8 cellular contexts compared by ENCODE assay signal in genomic region chr10:31490858-31491504, GRCh38.
DNase-seq lines count a peak whose midpoint lies in the region; ATAC-seq and TF ChIP-seq lines count a peak whose summit lies in the region.

No MANE protein-coding gene starts in this region.

- intact Hi-C loops in testis (cut with DNase I; ENCODE audit: low total_unique reads), result no loop called here

- ATAC-seq in HG03571 (IDR thresholded peaks at IDR 0.05; ENCODE audit: unreplicated experiment) (no peak), GM21447 (IDR thresholded peaks at IDR 0.05; ENCODE audit: unreplicated experiment) (no peak)

- DNase-seq in SKM-1 (lab: John Stamatoyannopoulos, UW; ENCODE audit: unreplicated experiment) (peak; percentile 8), SKM-1 treated with dmso at 0.1 percent for 144 hours (lab: John Stamatoyannopoulos, UW; ENCODE audit: unreplicated experiment) (no peak), HT1080 (ENCODE audit: low read depth) (peak; percentile 49), right atrium auricular region (ENCODE audit: low spot score) (no peak), testis (peak; percentile 26)

- H3K4me1 ChIP-seq in right atrium auricular region (no peaks in the 10 kb centered on the region), testis (no peaks in the 10 kb centered on the region)

- H3K9me3 ChIP-seq in right atrium auricular region (peaks cover 0 to 17% of the 10 kb centered on the region in 2 donors), testis (no peaks in the 10 kb centered on the region)

- H3K27me3 ChIP-seq in right atrium auricular region (no peaks in the 10 kb centered on the region), testis (no peaks in the 10 kb centered on the region)

- 95 to 100% methylated on average over 1 of the region's 1 CpG for WGBS in testis, 2 donors

- H3K36me3 ChIP-seq in right atrium auricular region (no peaks in the 10 kb centered on the region), testis (ENCODE audit: low read depth, missing control alignments) (no peaks in the 10 kb centered on the region)

- H3K4me3 ChIP-seq in right atrium auricular region, result no peak overlapping the region
- no peak overlapping the region for H3K4me3 ChIP-seq in testis

- H3K27ac ChIP-seq in VCaP (no peak overlapping the region), right atrium auricular region (no peak overlapping the region), testis (no peak overlapping the region)

- peak; percentile 67 for TF ChIP-seq CTCF in VCaP (conservative IDR thresholded peaks at IDR 0.05)
- TF ChIP-seq CTCF in right atrium auricular region (IDR thresholded peaks at IDR 0.05), result peak; percentile 47 to 67
- TF ChIP-seq CTCF in testis (IDR thresholded peaks at IDR 0.05), result peak in 2 of 3 experiments; percentile 30 to 38

- TF ChIP-seq POLR2A in testis (IDR thresholded peaks at IDR 0.05), result no peak

Comparison
In these comparisons a context has a peak if more than half of its experiments do, and no peak if none do; other contexts are left out.
1. DNase-seq: peak in SKM-1 (single experiment), HT1080 (single experiment) and testis (single experiment); none in SKM-1 treated with dmso at 0.1 percent for 144 hours (single experiment) and right atrium auricular region (single experiment).
2. Peak in every context shown above with its lines, with median percentiles within 50 percentile points of each other: CTCF ChIP-seq.